In genomic region chr13:46595136-46595917, GRCh38 we compare ENCODE assay signal across 10 cellular contexts. TPM values are rescaled to one million over a fixed set of nuclear protein-coding genes. Genes with fewer than 3 reads are reported as not detected.
DNase-seq lines count a peak whose midpoint lies in the region; ATAC-seq, FAIRE-seq and TF ChIP-seq lines count a peak whose summit lies in the region.
"Had no signal": no experiment of that assay in that cellular context is flagged by ENCODE, and none has a peak within 500 bp of the region (broad histone marks: within the 10 kb centered on the region; RNA-seq: fewer than 3 reads in every experiment).

No MANE protein-coding gene starts in this region.

- H3K4me1 ChIP-seq in endothelial cell of umbilical vein (ENCODE audit: control insufficient read depth, extremely low read depth, insufficient read depth, low read length) (peaks cover 15% of the 10 kb centered on the region), skeletal muscle tissue (ENCODE audit: control insufficient read depth in 3 of 3, insufficient read depth in 3 of 3, low read length in 3 of 3) (peaks cover 7 to 19% (median 8%) of the 10 kb centered on the region in 3 donors)

- H3K27ac ChIP-seq in endothelial cell of umbilical vein (ENCODE audit: insufficient read depth, low read depth, low read length) (no peak overlapping the region), skeletal muscle tissue (ENCODE audit: low read depth, low read length) (peak overlapping the region; percentile 11)

- TF ChIP-seq CTCF in endothelial cell of umbilical vein (IDR thresholded peaks at IDR 0.05; ENCODE audit: extremely low read depth in 1 of 2, insufficient read depth in 1 of 2, low read depth in 1 of 2, low read length in 2 of 2) (no peak), GM10248 (IDR thresholded peaks at IDR 0.05; ENCODE audit: control extremely low read depth, extremely low read depth, low read depth, missing control alignments) (no peak)

- peak overlapping the region; percentile 14 for H3K4me2 ChIP-seq in endothelial cell of umbilical vein (ENCODE audit: insufficient read depth, low read length)

- no peak overlapping the region for H3K4me3 ChIP-seq in endothelial cell of umbilical vein (replicated peaks in 1 of 3; ENCODE audit: insufficient read depth in 1 of 3, low read depth in 1 of 3, low read length in 3 of 3)
- H3K4me3 ChIP-seq in skeletal muscle tissue (ENCODE audit: low read length in 3 of 3): peak overlapping the region in 1 of 3 donors; percentile 14

- no peak overlapping the region for H3K4me3 Mint-ChIP-seq in activated naive CD4-positive, alpha-beta T cell treated with anti-CD3 and anti-CD28 coated beads for 36 hours

- POLR2A ChIA-PET in endothelial cell of umbilical vein (lab: Charles Lee): no interaction called here
- POLR2A ChIA-PET in GM10248 (lab: Yijun Ruan, JAX): interaction anchor here (0.6 kb wide), 1 partner anchor 11 kb away, joined by 3 read pairs; no protein-coding TSS in a partner anchor

- ATAC-seq in GM19043 (IDR thresholded peaks at IDR 0.05; ENCODE audit: low read depth, unreplicated experiment): peak; percentile 47
- ATAC-seq: HCT116 had no signal

- dilution Hi-C loops in endothelial cell of umbilical vein (cut with MboI; ENCODE audit: extremely low pct_ligation_motif_present, low sequenced_read_pairs): no loop called here

- no peaks in the 10 kb centered on the region for H3K27me3 Mint-ChIP-seq in activated naive CD4-positive, alpha-beta T cell treated with anti-CD3 and anti-CD28 coated beads for 36 hours (ENCODE audit: low read depth)

- H2AFZ ChIP-seq in endothelial cell of umbilical vein (ENCODE audit: low read depth, low read length): no peak overlapping the region

- H3K4me1 Mint-ChIP-seq in activated naive CD4-positive, alpha-beta T cell treated with anti-CD3 and anti-CD28 coated beads for 36 hours (ENCODE audit: low read depth): peaks cover 80% of the 10 kb centered on the region

- no peaks in the 10 kb centered on the region for H3K9me3 Mint-ChIP-seq in activated naive CD4-positive, alpha-beta T cell treated with anti-CD3 and anti-CD28 coated beads for 36 hours

- no peaks in the 10 kb centered on the region for H3K36me3 Mint-ChIP-seq in activated naive CD4-positive, alpha-beta T cell treated with anti-CD3 and anti-CD28 coated beads for 36 hours (ENCODE audit: low read depth)

- H3K9me3 ChIP-seq in endothelial cell of umbilical vein (replicated peaks; ENCODE audit: control insufficient read depth, insufficient read depth, low read length) (no peaks in the 10 kb centered on the region), skeletal muscle tissue (ENCODE audit: control insufficient read depth in 3 of 3, low read length in 3 of 3) (no peaks in the 10 kb centered on the region)

- H3K36me3 ChIP-seq in endothelial cell of umbilical vein (ENCODE audit: control insufficient read depth in 2 of 2, extremely low read depth in 1 of 2, insufficient read depth in 2 of 2, low read length in 2 of 2): no peaks in the 10 kb centered on the region
- H3K36me3 ChIP-seq in skeletal muscle tissue (ENCODE audit: control insufficient read depth in 3 of 3, insufficient read depth in 3 of 3, low read length in 3 of 3): no peaks in the 10 kb centered on the region

- H3K27ac Mint-ChIP-seq in activated naive CD4-positive, alpha-beta T cell treated with anti-CD3 and anti-CD28 coated beads for 36 hours: no peak overlapping the region

- no TSS peak for BruUV-seq in endothelial cell of umbilical vein (replicated peaks; lab: Mats Ljungman, UMichigan)

- H3K27me3 ChIP-seq in endothelial cell of umbilical vein (ENCODE audit: control insufficient read depth in 2 of 2, insufficient read depth in 2 of 2, low read length in 2 of 2) (no peaks in the 10 kb centered on the region), skeletal muscle tissue (ENCODE audit: control insufficient read depth in 3 of 3, insufficient read depth in 3 of 3, low read length in 3 of 3) (no peaks in the 10 kb centered on the region)

- peaks cover 8% of the 10 kb centered on the region for H4K20me1 ChIP-seq in endothelial cell of umbilical vein (replicated peaks; ENCODE audit: control insufficient read depth, extremely low read depth, insufficient read depth, low read length)

- FAIRE-seq in endothelial cell of umbilical vein (lab: Jason Lieb, UNC): no peak
- FAIRE-seq: islet of Langerhans had no signal

- DNase-seq in HT1080 (ENCODE audit: low read depth): peak; percentile 30
- peak; percentile 49 for DNase-seq in endothelial cell of umbilical vein (ENCODE audit: low read depth, low spot score)
- no peak for DNase-seq in activated naive CD4-positive, alpha-beta T cell treated with anti-CD3 and anti-CD28 coated beads for 36 hours
- DNase-seq in NK-92 treated with Interleukin-12 subunit alpha and Interleukin-12 subunit beta, amount 100 ng/mL, for 24 hours (lab: John Stamatoyannopoulos, UW): no peak
- DNase-seq in GM10248 (ENCODE audit: extremely low spot score): no peak
- no peak for DNase-seq in AG08396 (ENCODE audit: low spot score)

- H3K9me1 ChIP-seq in endothelial cell of umbilical vein (replicated peaks; ENCODE audit: control insufficient read depth, extremely low read depth, insufficient read depth, low read length): no peaks in the 10 kb centered on the region

- CTCF ChIA-PET in endothelial cell of umbilical vein (lab: Charles Lee): interaction anchor here (1.0 to 2.0 kb wide), 5 partner anchors 13 to 46 kb away, joined by 3 to 5 read pairs (median 3); no protein-coding TSS in a partner anchor
- CTCF ChIA-PET in activated naive CD4-positive, alpha-beta T cell treated with anti-CD3 and anti-CD28 coated beads for 36 hours (lab: Charles Lee): interaction anchor here (1.0 to 2.3 kb wide), 3 partner anchors 8 to 126 kb away, joined by 3 to 11 read pairs (median 3); no protein-coding TSS in a partner anchor
- CTCF ChIA-PET in GM10248 (lab: Yijun Ruan, JAX): interaction anchor here (0.7 to 5.5 kb wide), 10 partner anchors 8 to 59 kb away, joined by 3 to 35 read pairs (median 6); no protein-coding TSS in a partner anchor

- H3K9ac ChIP-seq in endothelial cell of umbilical vein (replicated peaks; ENCODE audit: extremely low read depth, insufficient read depth, low read length): no peak overlapping the region
- no peak overlapping the region for H3K9ac ChIP-seq in skeletal muscle tissue (ENCODE audit: low read depth in 1 of 3, low read length in 3 of 3)

- intact Hi-C loops in endothelial cell of umbilical vein (cut with micrococcal nuclease): no loop called here
- intact Hi-C loops in activated naive CD4-positive, alpha-beta T cell treated with anti-CD3 and anti-CD28 coated beads for 36 hours (cut with micrococcal nuclease): loop anchor here (10.0 kb wide), 1 partner anchor 421 kb away; no protein-coding TSS in a partner anchor

- no peak for TF ChIP-seq POLR2A in endothelial cell of umbilical vein (IDR thresholded peaks at IDR 0.05; ENCODE audit: low read depth, low read length)

- peaks cover 14% of the 10 kb centered on the region for H3K79me2 ChIP-seq in endothelial cell of umbilical vein (ENCODE audit: control insufficient read depth, insufficient read depth, low read length)

TF ChIP-seq in endothelial cell of umbilical vein, 7 proteins besides CTCF, POLR2A, EP300 and RAD21:
- TF ChIP-seq JUN (IDR thresholded peaks at IDR 0.05; ENCODE audit: borderline replicate concordance, insufficient read depth, insufficient read length, low read depth) (peak; percentile 15), GATA2 (IDR thresholded peaks at IDR 0.05; ENCODE audit: insufficient read depth, insufficient read length, low read depth, low read length) (no peak), EZH2 (IDR thresholded peaks at IDR 0.05; ENCODE audit: borderline replicate concordance, low read depth, low read length, severe bottlenecking) (no peak)

RNA-seq across cellular contexts. Expression of gene LRCH1, which starts 42.4 kb away (rescaled TPM):
- 6.4 and 6.6 TPM in 2 replicates for total RNA-seq in HT1080 (2014; rRNA removed; shearing (Covaris generic))
- polyA plus RNA-seq in HT1080 (2015; cell fraction: cytosol; rRNA removed): 12.8 and 15.6 TPM in 2 replicates
- polyA plus RNA-seq in HT1080 (2015; cell fraction: nucleus; rRNA removed): 21.5 and 21.8 TPM in 2 replicates
- total RNA-seq in endothelial cell of umbilical vein (16.5 and 24.0 TPM in 2 replicates), skeletal muscle tissue (17.7 TPM)
- 4.0 and 5.4 TPM in 2 replicates for polyA plus RNA-seq in endothelial cell of umbilical vein
- 5.9 and 6.3 TPM in 2 replicates for polyA plus RNA-seq in endothelial cell of umbilical vein (2011; cell fraction: cytosol; rRNA removed)
- 18.1 and 21.6 TPM in 2 replicates for polyA plus RNA-seq in endothelial cell of umbilical vein (2011; cell fraction: nucleus; rRNA removed)
- 5.7 and 8.4 TPM in 2 replicates for polyA plus RNA-seq in endothelial cell of umbilical vein (2012)
- polyA minus RNA-seq in endothelial cell of umbilical vein: 18.3 and 18.8 TPM in 2 replicates
- 5.9 TPM for polyA minus RNA-seq in endothelial cell of umbilical vein (2011; cell fraction: cytosol; rRNA and poly(A)+ RNA removed)
- 45.9 and 62.8 TPM in 2 replicates for polyA minus RNA-seq in endothelial cell of umbilical vein (2011; cell fraction: nucleus; rRNA and poly(A)+ RNA removed)
- total RNA-seq in activated naive CD4-positive, alpha-beta T cell treated with anti-CD3 and anti-CD28 coated beads for 36 hours: 10 to 100 TPM; 14.6 to 15.1 TPM

Comparison
In these comparisons a context has a peak if more than half of its experiments do, and no peak if none do; other contexts are left out.
1. DNase-seq: peak in HT1080 (single experiment) and endothelial cell of umbilical vein (single experiment); none in activated naive CD4-positive, alpha-beta T cell treated with anti-CD3 and anti-CD28 coated beads for 36 hours (single experiment), NK-92 treated with Interleukin-12 subunit alpha and Interleukin-12 subunit beta, amount 100 ng/mL, for 24 hours (single experiment), GM10248 (single experiment) and AG08396 (single experiment).